Comparison of ENCODE assay signal across 7 cellular contexts in genomic region chr2:187500585-187501359, GRCh38. TPM values are rescaled to one million over a fixed set of nuclear protein-coding genes. Genes with fewer than 3 reads are reported as not detected.
DNase-seq lines count a peak whose midpoint lies in the region; TF ChIP-seq lines count a peak whose summit lies in the region.

No MANE protein-coding gene starts in this region.

- H3K4me3 Mint-ChIP-seq in endodermal cell = no peak overlapping the region

- H3K4me1 ChIP-seq in endodermal cell (ENCODE audit: control insufficient read depth, insufficient read depth, low read length) = peaks cover 9% of the 10 kb centered on the region

- WGBS in endodermal cell (ENCODE audit: insufficient coverage in 1 of 2, insufficient read length in 1 of 2), 2 experiments = 63 to 74% methylated on average over 6 of the region's 7 CpGs

- H3K27ac ChIP-seq in endodermal cell (ENCODE audit: low read depth, low read length) = no peak overlapping the region

- DNase-seq in H7 (peak; percentile 4), NCI-H510A (lab: John Stamatoyannopoulos, UW) (peak; percentile 1), endodermal cell (peak; percentile 73), retinal pigment epithelial cell (ENCODE audit: low read depth) (no peak), hippocampal formation (lab: John Stamatoyannopoulos, UW) (no peak)
- DNase-seq in effector CD4-positive, alpha-beta T cell = no peak
- DNase-seq in activated CD8-positive, alpha-beta memory T cell treated with anti-CD3 and anti-CD28 coated beads, Interleukin-2, amount 50 U/mL, for 4 hours = no peak

- no peaks in the 10 kb centered on the region for H3K36me3 Mint-ChIP-seq in endodermal cell (ENCODE audit: low read depth)

- H3K9ac ChIP-seq in endodermal cell (ENCODE audit: extremely low read depth, low read length, poor library complexity, severe bottlenecking) = no peak overlapping the region

- H3K4me3 ChIP-seq in H7 (ENCODE audit: insufficient read depth, low read depth, low read length) = no peak overlapping the region
- no peak overlapping the region for H3K4me3 ChIP-seq in endodermal cell (ENCODE audit: low read length)
- H3K4me3 ChIP-seq in retinal pigment epithelial cell (ENCODE audit: low read length) = no peak overlapping the region

- H3K9me3 ChIP-seq in endodermal cell (ENCODE audit: control insufficient read depth, low read length) = no peaks in the 10 kb centered on the region

- no peaks in the 10 kb centered on the region for H3K27me3 Mint-ChIP-seq in endodermal cell (ENCODE audit: insufficient read depth)

- no peaks in the 10 kb centered on the region for H3K9me3 Mint-ChIP-seq in endodermal cell

- H3K27me3 ChIP-seq in H7 (ENCODE audit: control insufficient read depth, insufficient read depth, low read length) (no peaks in the 10 kb centered on the region), endodermal cell (ENCODE audit: control insufficient read depth, insufficient read depth, low read length, poor library complexity, severe bottlenecking) (no peaks in the 10 kb centered on the region)

- H3K36me3 ChIP-seq in H7 (replicated peaks; ENCODE audit: control insufficient read depth, insufficient read depth, low read length) = no peaks in the 10 kb centered on the region
- H3K36me3 ChIP-seq in endodermal cell (ENCODE audit: control insufficient read depth, insufficient read depth, low read length) = no peaks in the 10 kb centered on the region

- TF ChIP-seq CTCF in endodermal cell (conservative IDR thresholded peaks at IDR 0.05) (peak; percentile 76), retinal pigment epithelial cell (conservative IDR thresholded peaks at IDR 0.05; ENCODE audit: low read depth, low read length) (peak; percentile 44)

- H3K27ac Mint-ChIP-seq in endodermal cell = no peak overlapping the region

- H3K4me1 Mint-ChIP-seq in endodermal cell = peaks cover 41% of the 10 kb centered on the region

RNA-seq across cellular contexts. Expression of gene CALCRL, which starts 52.7 kb away (rescaled TPM):
- total RNA-seq in H7 (2014; rRNA removed; shearing (Covaris generic)) = 0.73 and 0.74 TPM in 2 replicates
- under 1 TPM; 0.22 to 0.79 TPM for total RNA-seq in endodermal cell
- 5.7 TPM for polyA plus RNA-seq in endodermal cell (2013, experiment 1 of 2)
- polyA plus RNA-seq in endodermal cell (2013, experiment 2 of 2) = 6.7 TPM

RNA-seq across cellular contexts. Expression of gene TFPI, which starts 53.5 kb away (rescaled TPM):
- 17.1 and 17.8 TPM in 2 replicates for total RNA-seq in H7 (2014; rRNA removed; shearing (Covaris generic))
- total RNA-seq in endodermal cell = 10 to 100 TPM; 33.0 to 34.3 TPM
- 36.1 TPM for polyA plus RNA-seq in endodermal cell (2013, experiment 1 of 2)
- 41.4 TPM for polyA plus RNA-seq in endodermal cell (2013, experiment 2 of 2)

Comparison
In these comparisons a context has a peak if more than half of its experiments do, and no peak if none do; other contexts are left out.
1. DNase-seq: peak in H7 (single experiment), NCI-H510A (single experiment) and endodermal cell (single experiment); none in retinal pigment epithelial cell (single experiment), hippocampal formation (0 of 2), effector CD4-positive, alpha-beta T cell (single experiment) and activated CD8-positive, alpha-beta memory T cell treated with anti-CD3 and anti-CD28 coated beads, Interleukin-2, amount 50 U/mL, for 4 hours (single experiment).